In the genomic region with DNA sequence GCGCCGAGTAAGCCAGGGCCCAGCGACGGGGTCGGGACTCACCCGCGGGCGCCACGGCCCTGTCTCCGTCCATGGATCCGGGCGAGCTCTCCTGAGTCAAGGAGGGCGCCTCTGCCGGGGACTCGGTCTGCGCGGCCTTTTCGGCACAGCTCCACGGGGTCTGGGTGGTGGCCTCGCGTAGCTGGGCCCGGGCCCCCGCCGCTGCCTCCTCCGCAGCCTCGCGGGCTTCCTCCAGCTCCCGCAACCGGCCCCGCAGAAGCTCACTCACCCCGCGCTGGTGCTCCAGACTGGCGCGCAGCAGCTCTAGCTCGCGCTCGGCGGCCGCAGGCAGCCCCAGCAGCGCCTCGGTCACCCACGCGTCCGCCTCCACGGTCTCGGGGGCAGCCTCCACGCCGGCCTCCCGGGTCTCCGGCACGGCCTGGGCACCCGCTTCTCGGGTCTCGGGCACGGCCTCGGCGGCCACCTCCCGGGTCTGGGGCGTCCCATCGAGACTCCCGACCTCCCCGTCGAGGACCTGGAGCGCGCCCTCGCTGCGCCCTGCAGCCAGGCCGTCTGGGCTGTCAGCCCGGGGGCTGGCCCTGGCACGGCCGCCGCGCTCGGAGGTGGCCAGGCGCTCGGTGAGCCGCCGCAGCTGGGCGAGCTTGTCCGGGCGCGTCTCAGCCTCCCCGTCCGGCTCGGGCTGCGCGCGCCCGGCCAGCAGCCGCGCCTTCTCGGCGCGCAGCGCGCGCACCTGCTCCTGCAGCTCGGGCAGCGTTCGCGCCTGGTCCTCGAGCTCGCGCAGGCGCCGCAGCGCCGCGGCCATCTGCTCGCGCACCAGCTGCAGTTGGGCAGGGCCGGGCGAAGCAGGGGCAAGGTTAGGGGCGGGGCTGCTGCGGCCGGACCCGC, we compare ENCODE assay signal across 8 cellular contexts. TPM values are rescaled to one million over a fixed set of nuclear protein-coding genes. Genes with fewer than 3 reads are reported as not detected.
DNase-seq lines count a peak whose midpoint lies in the region; ATAC-seq, FAIRE-seq and TF ChIP-seq lines count a peak whose summit lies in the region.

No MANE protein-coding gene starts in this region.

- no peak overlapping the region for H3K27ac Mint-ChIP-seq in activated B cell treated with CpG ODN at 0.5 μM for 24 hours

- FAIRE-seq in RCC 7860 (lab: Jason Lieb, UNC) = no peak

- intact Hi-C loops in activated B cell treated with CpG ODN at 0.5 μM for 24 hours (cut with micrococcal nuclease) = no loop called here

- peaks cover 7% of the 10 kb centered on the region for H3K4me1 Mint-ChIP-seq in activated B cell treated with CpG ODN at 0.5 μM for 24 hours

- POLR2A ChIA-PET in activated B cell treated with CpG ODN at 0.5 μM for 24 hours (lab: Charles Lee) = no interaction called here

- peak; percentile 70 for DNase-seq in activated CD8-positive, alpha-beta memory T cell treated with anti-CD3 and anti-CD28 coated beads for 24 hours
- DNase-seq in activated CD8-positive, alpha-beta memory T cell treated with anti-CD3 and anti-CD28 coated beads, Interleukin-2, amount 50 U/mL, for 4 hours = no peak
- peak; percentile 65 for DNase-seq in MV-4-11 (lab: John Stamatoyannopoulos, UW)
- no peak for DNase-seq in activated B cell treated with CpG ODN at 0.5 μM for 24 hours
- DNase-seq in germinal center (ENCODE audit: low spot score) = peak; percentile 51
- peak; percentile 61 for DNase-seq in retina
- DNase-seq in mesenteric fat pad (ENCODE audit: low spot score) = no peak
- DNase-seq in RCC 7860 (ENCODE audit: low spot score) = no peak

- TF ChIP-seq CTCF in activated B cell treated with CpG ODN at 0.5 μM for 24 hours (IDR thresholded peaks at IDR 0.05) = no peak

- H3K36me3 Mint-ChIP-seq in activated B cell treated with CpG ODN at 0.5 μM for 24 hours (ENCODE audit: low read depth) = no peaks in the 10 kb centered on the region

- no peaks in the 10 kb centered on the region for H3K9me3 Mint-ChIP-seq in activated B cell treated with CpG ODN at 0.5 μM for 24 hours

- H3K4me3 Mint-ChIP-seq in activated B cell treated with CpG ODN at 0.5 μM for 24 hours = no peak overlapping the region

- H3K27me3 Mint-ChIP-seq in activated B cell treated with CpG ODN at 0.5 μM for 24 hours = peaks cover 24% of the 10 kb centered on the region

- ATAC-seq in activated B cell treated with CpG ODN at 0.5 μM for 24 hours (ENCODE audit: low read depth) = peak; percentile 38

- CTCF ChIA-PET in activated B cell treated with CpG ODN at 0.5 μM for 24 hours (lab: Charles Lee) = no interaction called here

RNA-seq across cellular contexts. Expression of gene KANK3, which starts 8.4 kb away (rescaled TPM):
- 0.07 and 0.29 TPM in 2 replicates for total RNA-seq in activated B cell treated with CpG ODN at 0.5 μM for 24 hours
- 28.6 TPM for total RNA-seq in mesenteric fat pad

RNA-seq across cellular contexts. Expression of gene RPS28, which starts 13.4 kb away (rescaled TPM):
- total RNA-seq in activated B cell treated with CpG ODN at 0.5 μM for 24 hours (3,149 and 3,168 TPM in 2 replicates), mesenteric fat pad (1,239 TPM)

RNA-seq across cellular contexts. Expression of gene NDUFA7, which starts 13.5 kb away (rescaled TPM):
- total RNA-seq in activated B cell treated with CpG ODN at 0.5 μM for 24 hours (31.1 and 35.8 TPM in 2 replicates), mesenteric fat pad (39.9 TPM)

RNA-seq across cellular contexts. Expression of gene CD320, which starts 26.5 kb away (rescaled TPM):
- total RNA-seq in activated B cell treated with CpG ODN at 0.5 μM for 24 hours (23.7 and 24.6 TPM in 2 replicates), mesenteric fat pad (55.2 TPM)

RNA-seq across cellular contexts. Expression of gene ANGPTL4, which starts 29.3 kb away (rescaled TPM):
- total RNA-seq in activated B cell treated with CpG ODN at 0.5 μM for 24 hours (not detected in 2 replicates), mesenteric fat pad (753 TPM)

Comparison
In these comparisons a context has a peak if more than half of its experiments do, and no peak if none do; other contexts are left out.
1. DNase-seq: peak in activated CD8-positive, alpha-beta memory T cell treated with anti-CD3 and anti-CD28 coated beads for 24 hours (single experiment), MV-4-11 (single experiment), germinal center (single experiment) and retina (single experiment); none in activated CD8-positive, alpha-beta memory T cell treated with anti-CD3 and anti-CD28 coated beads, Interleukin-2, amount 50 U/mL, for 4 hours (single experiment), activated B cell treated with CpG ODN at 0.5 μM for 24 hours (single experiment), mesenteric fat pad (single experiment) and RCC 7860 (single experiment).
2. RNA of gene KANK3, which starts 8.4 kb away (total RNA-seq): 28.6 TPM in mesenteric fat pad (single experiment); 0.07 to 0.29 TPM in activated B cell treated with CpG ODN at 0.5 μM for 24 hours; every median in the first group is over 10 times any median in the second.